ENCODE assay signal across 14 cellular contexts in genomic region chrX:25002658-25003015, GRCh38. TPM values are rescaled to one million over a fixed set of nuclear protein-coding genes. Genes with fewer than 3 reads are reported as not detected.
DNase-seq lines count a peak whose midpoint lies in the region; ATAC-seq and TF ChIP-seq lines count a peak whose summit lies in the region.
"Had no signal": no experiment of that assay in that cellular context is flagged by ENCODE, and none has a peak within 500 bp of the region (broad histone marks: within the 10 kb centered on the region; RNA-seq: fewer than 3 reads in every experiment).

No MANE protein-coding gene starts in this region.

- 3% methylated on average over 33 of the region's 34 CpGs for WGBS in hepatocyte (ENCODE audit: low lambda C conversion rate, missing lambda C conversion rate)
- 20 to 31% (median 25%) methylated on average over 22 to 34 of the region's 34 CpGs for WGBS in ovary, 3 donors

- no peak overlapping the region for H3K27ac Mint-ChIP-seq in HFFc6
- peak overlapping the region; percentile 54 for H3K27ac Mint-ChIP-seq in activated naive CD8-positive, alpha-beta T cell treated with anti-CD3 and anti-CD28 coated beads for 36 hours

- H3K27me3 ChIP-seq in hepatocyte, result peaks cover 81% of the 10 kb centered on the region
- no peaks in the 10 kb centered on the region for H3K27me3 ChIP-seq in ovary
- H3K27me3 ChIP-seq in PC-3 (ENCODE audit: low read length), result peaks cover 51% of the 10 kb centered on the region

- no peak overlapping the region for H3K27ac ChIP-seq in hepatocyte
- peak overlapping the region; percentile 70 to 93 for H3K27ac ChIP-seq in ovary
- H3K27ac ChIP-seq in PC-3 (ENCODE audit: low read length), result no peak overlapping the region
- H3K27ac ChIP-seq: breast epithelium, tibial artery had no signal

- H3K79me2 ChIP-seq in hepatocyte, result no peaks in the 10 kb centered on the region
- no peaks in the 10 kb centered on the region for H3K79me2 ChIP-seq in PC-3 (ENCODE audit: low read length)

- H3K36me3 ChIP-seq in hepatocyte (replicated peaks; ENCODE audit: insufficient read depth, low read depth) (no peaks in the 10 kb centered on the region), ovary (no peaks in the 10 kb centered on the region), PC-3 (ENCODE audit: low read depth, low read length) (no peaks in the 10 kb centered on the region)
- H3K36me3 ChIP-seq: breast epithelium, tibial artery had no signal

- no peak for TF ChIP-seq POLR2A in ovary (IDR thresholded peaks at IDR 0.05)

- H3K9me3 ChIP-seq in hepatocyte (ENCODE audit: low read depth) (no peaks in the 10 kb centered on the region), ovary (peaks cover 0 to 3% of the 10 kb centered on the region in 2 donors), PC-3 (ENCODE audit: low read length) (no peaks in the 10 kb centered on the region)
- H3K9me3 ChIP-seq: breast epithelium, tibial artery had no signal

- ATAC-seq in HG03521 (IDR thresholded peaks at IDR 0.05; ENCODE audit: unreplicated experiment) (no peak), PC-3 (no peak)

- H4K20me1 ChIP-seq in hepatocyte (ENCODE audit: insufficient read depth, poor library complexity, severe bottlenecking) (no peaks in the 10 kb centered on the region), PC-3 (ENCODE audit: low read length) (no peaks in the 10 kb centered on the region)

- H3K27me3 Mint-ChIP-seq in HFFc6 (ENCODE audit: insufficient read depth), result peaks cover 24% of the 10 kb centered on the region
- H3K27me3 Mint-ChIP-seq in activated naive CD8-positive, alpha-beta T cell treated with anti-CD3 and anti-CD28 coated beads for 36 hours, result peaks cover 44% of the 10 kb centered on the region

- H3K9me3 Mint-ChIP-seq in HFFc6, result no peaks in the 10 kb centered on the region
- no peaks in the 10 kb centered on the region for H3K9me3 Mint-ChIP-seq in activated naive CD8-positive, alpha-beta T cell treated with anti-CD3 and anti-CD28 coated beads for 36 hours

- H3K4me2 ChIP-seq in hepatocyte (peak overlapping the region; percentile 94), PC-3 (ENCODE audit: low read length) (no peak overlapping the region)

- H3K36me3 Mint-ChIP-seq in HFFc6 (ENCODE audit: low read depth), result no peaks in the 10 kb centered on the region
- no peaks in the 10 kb centered on the region for H3K36me3 Mint-ChIP-seq in activated naive CD8-positive, alpha-beta T cell treated with anti-CD3 and anti-CD28 coated beads for 36 hours

- H3K9me2 ChIP-seq in hepatocyte (replicated peaks; ENCODE audit: insufficient read depth) (no peaks in the 10 kb centered on the region), PC-3 (replicated peaks; ENCODE audit: low read length) (no peaks in the 10 kb centered on the region)

- TF ChIP-seq EP300 in ovary (IDR thresholded peaks at IDR 0.05), result no peak

- H3K4me1 Mint-ChIP-seq in HFFc6 (ENCODE audit: low read depth), result peaks cover 13% of the 10 kb centered on the region; the same call in 1 of the 2 replicates
- H3K4me1 Mint-ChIP-seq in activated naive CD8-positive, alpha-beta T cell treated with anti-CD3 and anti-CD28 coated beads for 36 hours, result peaks cover 6% of the 10 kb centered on the region

- H3F3A ChIP-seq in PC-3 (ENCODE audit: low read length, unreplicated experiment), result no peaks in the 10 kb centered on the region

- H3K4me3 ChIP-seq in hepatocyte (peak overlapping the region; percentile 21), ovary (peak overlapping the region; percentile 28), PC-3 (ENCODE audit: low read length) (no peak overlapping the region)
- H3K4me3 ChIP-seq: tibial artery had no signal

- POLR2A ChIA-PET in PC-3 (lab: Charles Lee; ENCODE audit: unreplicated experiment), result no interaction called here

- TF ChIP-seq CTCF in HFFc6 (IDR thresholded peaks at IDR 0.05), result no peak
- TF ChIP-seq CTCF in hepatocyte (IDR thresholded peaks at IDR 0.05; ENCODE audit: poor library complexity), result no peak
- TF ChIP-seq CTCF in ovary (IDR thresholded peaks at IDR 0.05), result no peak
- no peak for TF ChIP-seq CTCF in PC-3 (conservative IDR thresholded peaks at IDR 0.05; ENCODE audit: low read depth, low read length)

- H2AFZ ChIP-seq in hepatocyte, result peak overlapping the region; percentile 78
- no peak overlapping the region for H2AFZ ChIP-seq in PC-3 (ENCODE audit: low read length)

- H3K4me1 ChIP-seq in hepatocyte (ENCODE audit: insufficient read depth) (peaks cover 33% of the 10 kb centered on the region), ovary (ENCODE audit: insufficient read depth) (no peaks in the 10 kb centered on the region), PC-3 (ENCODE audit: insufficient read depth, low read length) (peaks cover 8% of the 10 kb centered on the region; the same call in 1 of the 2 replicates)
- H3K4me1 ChIP-seq: breast epithelium had no signal

- DNase-seq in HFFc6 (no peak), hepatocyte (ENCODE audit: low spot score) (no peak), ovary (peak in 4 of 5 donors; percentile 37 to 63 (median 58)), pons (ENCODE audit: low spot score) (no peak), PC-3 (no peak)
- DNase-seq in activated naive CD8-positive, alpha-beta T cell treated with anti-CD3 and anti-CD28 coated beads for 36 hours, result no peak
- DNase-seq: KBM-7, NCI-H1694 treated with DMSO at 0.1 percent for 48 hours, NCI-H748 treated with DMSO at 0.1 percent for 48 hours, Right ventricle myocardium superior, tibial artery had no signal

- peak overlapping the region; percentile 13; the same call in 1 of the 2 replicates for H3K4me3 Mint-ChIP-seq in HFFc6
- no peak overlapping the region for H3K4me3 Mint-ChIP-seq in activated naive CD8-positive, alpha-beta T cell treated with anti-CD3 and anti-CD28 coated beads for 36 hours

- BruUV-seq in PC-3 (replicated peaks; lab: Mats Ljungman, UMichigan), result no TSS peak

- no peak overlapping the region for H3K9ac ChIP-seq in PC-3 (ENCODE audit: low read length)

- CTCF ChIA-PET in PC-3 (lab: Charles Lee), result no interaction called here

- intact Hi-C loops in ovary (cut with DNase I) (loop anchor here in 2 of 4 donors (5.0 to 10.0 kb wide), 3 partner anchors 128 to 160 kb away; no protein-coding TSS in a partner anchor), PC-3 (cut with micrococcal nuclease) (loop anchor here (10.0 kb wide), 1 partner anchor 168 kb away; no protein-coding TSS in a partner anchor)

RNA-seq across cellular contexts. Expression of gene ARX, which starts 13.1 kb away (rescaled TPM):
- not detected for total RNA-seq in HFFc6 (2021; fragmentation: NEBNext Ultra II Directional; extraction: Animal tissue kit (Norgen Biotek cat#: 25700))
- total RNA-seq in activated naive CD8-positive, alpha-beta T cell treated with anti-CD3 and anti-CD28 coated beads for 36 hours, result not detected
- total RNA-seq in hepatocyte, result not detected in 2 replicates
- 0.11 and 0.29 TPM in 2 replicates for polyA plus RNA-seq in hepatocyte
- 100 to 1,000 TPM in 3 of 7 donors, 10 to 100 TPM in 4; 23.9 to 152 (median 91.5) TPM for total RNA-seq in ovary
- 10 to 100 TPM; 21.8 to 78.0 TPM for polyA plus RNA-seq in ovary
- total RNA-seq in PC-3 (2014; rRNA removed), result not detected in 2 replicates
- total RNA-seq: Right ventricle myocardium superior had no signal
- polyA plus RNA-seq: esophagus had no signal

Comparison
In these comparisons a context has a peak if more than half of its experiments do, and no peak if none do; other contexts are left out.
1. DNase-seq: peak in ovary (4 of 5); none in HFFc6 (single experiment), activated naive CD8-positive, alpha-beta T cell treated with anti-CD3 and anti-CD28 coated beads for 36 hours (single experiment), hepatocyte (single experiment), pons (single experiment) and PC-3 (single experiment).
2. H3K27ac ChIP-seq: peak in ovary (2 of 2); none in hepatocyte (single experiment) and PC-3 (single experiment).
3. RNA of gene ARX, which starts 13.1 kb away (total RNA-seq): 23.9 to 152 TPM in ovary; not detected in HFFc6, not detected in activated naive CD8-positive, alpha-beta T cell treated with anti-CD3 and anti-CD28 coated beads for 36 hours, not detected in hepatocyte and not detected in PC-3; every median in the first group is over 10 times any median in the second.